1 cellular context compared by ENCODE assay signal in genomic region chr3:158644345-158644908, GRCh38.
TF ChIP-seq lines count a peak whose summit lies in the region.

Gene GFM1, plus strand, starts transcription at chr3:158644527. Its CDS starts 108 bp downstream, at chr3:158644635.

TF ChIP-seq in SK-N-SH, 30 proteins besides CTCF, POLR2A, EP300 and RAD21 (continued from another document):
- peak; percentile 71 for TF ChIP-seq PBX3 (IDR thresholded peaks at IDR 0.05)
- TF ChIP-seq GATA2 (CRISPR knock-in tag; IDR thresholded peaks at IDR 0.05): no peak
- TF ChIP-seq TAF1 (IDR thresholded peaks at IDR 0.05; ENCODE audit: borderline replicate concordance, low read depth, low read length): peak; percentile 79; the same call in 1 of the 2 replicates
- TF ChIP-seq GABPA (IDR thresholded peaks at IDR 0.05; ENCODE audit: low read depth): peak; percentile 97
- no peak for TF ChIP-seq FOXM1 (IDR thresholded peaks at IDR 0.05; ENCODE audit: low read depth)
- no peak for TF ChIP-seq MEF2A (IDR thresholded peaks at IDR 0.05; ENCODE audit: borderline replicate concordance, low read depth)
- TF ChIP-seq USF1 (IDR thresholded peaks at IDR 0.05; ENCODE audit: borderline replicate concordance, low read depth): no peak
- peak; percentile 56; the same call in 1 of the 2 replicates for TF ChIP-seq REST (IDR thresholded peaks at IDR 0.05; ENCODE audit: low read depth, low read length)
- TF ChIP-seq NFIC (IDR thresholded peaks at IDR 0.05; ENCODE audit: borderline replicate concordance): no peak
- peak; percentile 37; the same call in 1 of the 2 replicates for TF ChIP-seq TCF12 (IDR thresholded peaks at IDR 0.05)
- TF ChIP-seq EZH2phosphoT487 (IDR thresholded peaks at IDR 0.05; ENCODE audit: borderline replicate concordance, low read depth): no peak
- TF ChIP-seq YY1 (IDR thresholded peaks at IDR 0.05; ENCODE audit: low read depth): peak; percentile 60; the same call in 1 of the 2 replicates
- TF ChIP-seq IRF3 (IDR thresholded peaks at IDR 0.05; ENCODE audit: low read depth, low read length): no peak
